In the genomic region with DNA sequence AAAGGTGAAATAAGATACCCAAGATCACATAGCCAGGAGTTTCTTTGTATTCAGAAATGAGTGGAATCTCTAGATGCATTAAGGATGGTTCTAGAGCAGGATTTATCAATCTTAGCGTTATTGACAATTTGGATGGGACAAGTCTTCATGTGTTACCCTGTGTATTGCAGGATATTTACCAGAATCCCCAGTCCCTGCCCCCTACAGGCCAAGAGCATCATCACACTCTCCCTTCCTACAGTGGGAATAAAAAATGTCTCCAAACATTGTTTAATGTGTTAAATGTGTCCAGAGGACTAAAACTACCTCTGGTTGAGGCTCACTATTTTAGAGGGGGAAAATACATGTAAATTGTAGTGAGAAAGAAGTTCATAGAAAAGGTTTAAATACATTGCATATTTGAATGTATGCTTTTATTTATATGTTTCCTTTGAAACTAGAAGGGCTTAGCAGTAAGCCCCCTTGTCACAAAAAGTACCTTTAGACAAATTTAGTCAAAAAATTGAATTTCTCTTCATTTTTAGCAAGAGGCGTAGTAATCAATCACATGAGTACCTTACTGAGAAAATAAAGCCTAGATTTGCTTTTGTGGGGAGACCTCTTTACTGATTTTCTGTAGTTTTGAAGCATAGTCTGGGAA, we compare ENCODE assay signal across 9 cellular contexts.
DNase-seq lines count a peak whose midpoint lies in the region; ATAC-seq and TF ChIP-seq lines count a peak whose summit lies in the region.
"Had no signal": no experiment of that assay in that cellular context is flagged by ENCODE, and none has a peak within 500 bp of the region (broad histone marks: within the 10 kb centered on the region; RNA-seq: fewer than 3 reads in every experiment).

No MANE protein-coding gene starts in this region.

- TF ChIP-seq CTCF in SK-N-SH (IDR thresholded peaks at IDR 0.05), result peak; percentile 79

- peaks cover 0 to 11% of the 10 kb centered on the region in 2 donors for H3K36me3 Mint-ChIP-seq in naive B cell

- POLR2A ChIA-PET in SK-N-SH (lab: Yijun Ruan, JAX), result no interaction called here

- H3K27ac Mint-ChIP-seq in naive B cell, result no peak overlapping the region
- H3K27ac Mint-ChIP-seq: activated naive CD4-positive, alpha-beta T cell treated with anti-CD3 and anti-CD28 coated beads, Interleukin-2, amount 50 U/mL, for 72 hours had no signal

- H4K20me1 ChIP-seq in SK-N-SH (ENCODE audit: insufficient read depth), result 0 out of 2 replicates have a peak, but pooled peaks cover 6% of the 10 kb centered on the region

- H3K4me3 Mint-ChIP-seq in naive B cell, result no peak overlapping the region

- ATAC-seq in HG02852 (IDR thresholded peaks at IDR 0.05; ENCODE audit: unreplicated experiment) (peak; percentile 45), naive B cell (ENCODE audit: low read depth in 2 of 2) (peak in 1 of 2 donors; percentile 52), GM19023 (IDR thresholded peaks at IDR 0.05; ENCODE audit: unreplicated experiment) (no peak), GM21786 (IDR thresholded peaks at IDR 0.05; ENCODE audit: unreplicated experiment) (no peak)

- no peak overlapping the region for H3K9ac ChIP-seq in SK-N-SH

- H3K27ac ChIP-seq in SK-N-SH (ENCODE audit: low read depth in 2 of 2, low read length in 1 of 2), result no peak overlapping the region

- 66% methylated on average over 2 of the region's 2 CpGs for WGBS in SK-N-SH (ENCODE audit: low lambda C conversion rate)

- H3K4me1 ChIP-seq in SK-N-SH (ENCODE audit: control insufficient read depth in 1 of 2, insufficient read depth in 2 of 2, low read depth in 1 of 2, low read length in 1 of 2), result no peaks in the 10 kb centered on the region

- H3K27me3 ChIP-seq in SK-N-SH (ENCODE audit: insufficient read depth), result no peaks in the 10 kb centered on the region

- DNase-seq in NCI-H446 (lab: John Stamatoyannopoulos, UW), result peak; percentile 10 to 38
- no peak for DNase-seq in NCI-H446 treated with DMSO at 0.1 percent for 48 hours (lab: John Stamatoyannopoulos, UW)
- DNase-seq in SK-N-SH, result peak; percentile 39
- DNase-seq in dermis blood vessel endothelial cell, result peak; percentile 63
- DNase-seq in naive B cell, result peak; percentile 18

- no peak overlapping the region for H2AFZ ChIP-seq in SK-N-SH (ENCODE audit: low read depth)

- H3K4me1 Mint-ChIP-seq in naive B cell, result peaks cover 3 to 6% (median 5%) of the 10 kb centered on the region in 3 donors

- no peaks in the 10 kb centered on the region for H3K9me2 ChIP-seq in SK-N-SH

- peaks cover 15% of the 10 kb centered on the region for H3F3A ChIP-seq in SK-N-SH (replicated peaks; ENCODE audit: insufficient read depth)

- H3K4me3 ChIP-seq in SK-N-SH (ENCODE audit: low read depth in 2 of 2, low read length in 1 of 2), result no peak overlapping the region; a peak in 1 of 4 replicates

- no peaks in the 10 kb centered on the region for H3K9me3 Mint-ChIP-seq in naive B cell
- H3K9me3 Mint-ChIP-seq: activated naive CD4-positive, alpha-beta T cell treated with anti-CD3 and anti-CD28 coated beads, Interleukin-2, amount 50 U/mL, for 72 hours had no signal

- H3K9me3 ChIP-seq in SK-N-SH, result no peaks in the 10 kb centered on the region

- H3K79me2 ChIP-seq in SK-N-SH (ENCODE audit: insufficient read depth), result peaks cover 42% of the 10 kb centered on the region; the same call in 1 of the 2 replicates

- no peak overlapping the region for H3K4me2 ChIP-seq in SK-N-SH

- peaks cover 13 to 20% of the 10 kb centered on the region in 2 experiments for H3K36me3 ChIP-seq in SK-N-SH (replicated peaks in 1 of 2; ENCODE audit: control insufficient read depth in 1 of 2, insufficient read depth in 2 of 2, low read length in 1 of 2)

- no peak for TF ChIP-seq EP300 in SK-N-SH (IDR thresholded peaks at IDR 0.05; ENCODE audit: borderline replicate concordance in 1 of 2, low read depth in 1 of 2, low read length in 1 of 2)

- H3K27me3 Mint-ChIP-seq in naive B cell, result no peaks in the 10 kb centered on the region

- CTCF ChIA-PET in SK-N-SH (lab: Yijun Ruan, JAX), result interaction anchor here (0.9 to 1.4 kb wide), 5 partner anchors 9 to 138 kb away, joined by 3 to 4 read pairs (median 3); no protein-coding TSS in a partner anchor

- TF ChIP-seq RAD21 in SK-N-SH (IDR thresholded peaks at IDR 0.05; ENCODE audit: low read length), result peak; percentile 59

TF ChIP-seq in SK-N-SH, 30 proteins besides CTCF, POLR2A, EP300 and RAD21:
- TF ChIP-seq SMC3 (IDR thresholded peaks at IDR 0.05; ENCODE audit: low read depth, low read length) (peak; percentile 19; the same call in 1 of the 2 replicates), YY1 (IDR thresholded peaks at IDR 0.05; ENCODE audit: low read depth) (no peak), POLR2AphosphoS5 (IDR thresholded peaks at IDR 0.05; ENCODE audit: low read depth, low read length) (no peak), RFX5 (IDR thresholded peaks at IDR 0.05; ENCODE audit: low read length) (no peak), GATA2 (CRISPR knock-in tag; IDR thresholded peaks at IDR 0.05) (no peak)
